ENCODE assay signal across 1 cellular context in genomic region chr9:120792898-120793765, GRCh38.
A peak's percentile ranks its signal among the peaks of the same experiment; 100 is the strongest.
TF ChIP-seq lines count a peak whose summit lies in the region.

Gene FBXW2, minus strand, starts transcription at chr9:120793416. Its CDS starts 5,158 bp downstream, at chr9:120788258.

TF ChIP-seq in K562, 482 proteins besides CTCF, POLR2A, EP300 and RAD21 (continued from another document and continues in another):
- TF ChIP-seq ZHX1 (conservative IDR thresholded peaks at IDR 0.05; ENCODE audit: low read length): peak; percentile 18; the same call in 1 of the 2 replicates
- 0 out of 2 replicates have a peak, but pooled peaks have one; percentile 49 for TF ChIP-seq SREBF1 (IDR thresholded peaks at IDR 0.05; ENCODE audit: borderline replicate concordance, low read depth, low read length)
- TF ChIP-seq STAT6 (CRISPR knock-in tag; IDR thresholded peaks at IDR 0.05): peak; percentile 78
- TF ChIP-seq NR1H2 (CRISPR knock-in tag; IDR thresholded peaks at IDR 0.05): no peak
- peak; percentile 77; the same call in 1 of the 2 replicates for TF ChIP-seq SMAD3 (CRISPR knock-in tag; conservative IDR thresholded peaks at IDR 0.05)
- TF ChIP-seq BMI1 (IDR thresholded peaks at IDR 0.05; ENCODE audit: low read length): no peak
- peak; percentile 94 for TF ChIP-seq NCOA1 (IDR thresholded peaks at IDR 0.05; ENCODE audit: low read depth)
- TF ChIP-seq YY1 (IDR thresholded peaks at IDR 0.05; ENCODE audit: borderline replicate concordance in 1 of 3, control insufficient read depth in 1 of 3, extremely low read depth in 1 of 3, insufficient read depth in 3 of 3, insufficient read length in 1 of 3, insufficient replicate concordance in 2 of 3, low read depth in 1 of 3, low read length in 2 of 3): peak in 1 of 3 experiments; percentile 84
- TF ChIP-seq BCLAF1 (IDR thresholded peaks at IDR 0.05; ENCODE audit: borderline replicate concordance in 1 of 2, control insufficient read depth in 1 of 2, low read depth in 2 of 2, low read length in 1 of 2): peak in 1 of 2 experiments; percentile 88; a peak in 2 of 4 replicates
- TF ChIP-seq PYGO2 (tag; IDR thresholded peaks at IDR 0.05): no peak
- TF ChIP-seq ZBTB11 (CRISPR knock-in tag; IDR thresholded peaks at IDR 0.05): peak; percentile 91 to 98 (median 97)
- no peak for TF ChIP-seq ZNF280A (IDR thresholded peaks at IDR 0.05; ENCODE audit: low read depth, partially characterized antibody)
- TF ChIP-seq GMEB1 (CRISPR knock-in tag; IDR thresholded peaks at IDR 0.05): peak; percentile 53; the same call in 1 of the 2 replicates
- TF ChIP-seq GTF2B (IDR thresholded peaks at IDR 0.05; ENCODE audit: extremely low read depth, insufficient read length): no peak
- peak; percentile 75 to 94 for TF ChIP-seq E2F6 (IDR thresholded peaks at IDR 0.05; ENCODE audit: borderline replicate concordance in 1 of 2, extremely low read depth in 1 of 2, insufficient read depth in 1 of 2, insufficient read length in 1 of 2, low read depth in 1 of 2, low read length in 1 of 2, poor library complexity in 1 of 2, severe bottlenecking in 1 of 2)
- TF ChIP-seq TEAD2 (tag; IDR thresholded peaks at IDR 0.05): no peak
- TF ChIP-seq DIDO1 (tag; IDR thresholded peaks at IDR 0.05; ENCODE audit: low read depth): peak; percentile 85
- TF ChIP-seq CC2D1A (IDR thresholded peaks at IDR 0.05): no peak; the same call in 1 of the 2 replicates
- peak; percentile 94 for TF ChIP-seq RB1 (IDR thresholded peaks at IDR 0.05; ENCODE audit: low read depth)
- TF ChIP-seq ZKSCAN1 (IDR thresholded peaks at IDR 0.05; ENCODE audit: low read depth, low read length): peak; percentile 62; the same call in 1 of the 2 replicates
- peak; percentile 58; the same call in 1 of the 2 replicates for TF ChIP-seq FOSL1 (tag; conservative IDR thresholded peaks at IDR 0.05)
- TF ChIP-seq CREB1 (IDR thresholded peaks at IDR 0.05): peak; percentile 99
- TF ChIP-seq CREB1 (CRISPR knock-in tag; IDR thresholded peaks at IDR 0.05): peak; percentile 99
- no peak for TF ChIP-seq MCM5 (IDR thresholded peaks at IDR 0.05; ENCODE audit: low read depth)
- no peak for TF ChIP-seq TCFL5 (CRISPR knock-in tag; conservative IDR thresholded peaks at IDR 0.05)
- no peak for TF ChIP-seq PPARD (CRISPR knock-in tag; IDR thresholded peaks at IDR 0.05)
- peak; percentile 75 for TF ChIP-seq RBM22 (IDR thresholded peaks at IDR 0.05; ENCODE audit: low read depth, low read length, poor library complexity, severe bottlenecking)
- peak in 1 of 2 experiments; percentile 48; a peak in 1 of 3 replicates for TF ChIP-seq CBX3 (IDR thresholded peaks at IDR 0.05; ENCODE audit: borderline replicate concordance in 1 of 2, low read length in 2 of 2)
- peak; percentile 96 for TF ChIP-seq FUS (optimal IDR thresholded peaks at IDR 0.05; ENCODE audit: low read depth, low read length)
- TF ChIP-seq DMBX1 (CRISPR knock-in tag; IDR thresholded peaks at IDR 0.05; ENCODE audit: borderline replicate concordance): peak; percentile 56; the same call in 1 of the 2 replicates
- 0 out of 2 replicates have a peak, but pooled peaks have one; percentile 89 for TF ChIP-seq PREB (CRISPR knock-in tag; IDR thresholded peaks at IDR 0.05)
- TF ChIP-seq HMBOX1 (IDR thresholded peaks at IDR 0.05): no peak
- no peak; the same call in 1 of the 2 replicates for TF ChIP-seq TEAD4 (IDR thresholded peaks at IDR 0.05; ENCODE audit: low read length)
- TF ChIP-seq TEAD4 (CRISPR knock-in tag; IDR thresholded peaks at IDR 0.05; ENCODE audit: borderline replicate concordance): no peak
- peak in 1 of 2 experiments; percentile 89; a peak in 2 of 4 replicates for TF ChIP-seq HDAC1 (IDR thresholded peaks at IDR 0.05)
- no peak for TF ChIP-seq POLR3G (IDR thresholded peaks at IDR 0.05; ENCODE audit: extremely low read depth, insufficient read length, insufficient replicate concordance)
- TF ChIP-seq MTA3 (IDR thresholded peaks at IDR 0.05; ENCODE audit: borderline replicate concordance): peak; percentile 75; the same call in 1 of the 2 replicates
- TF ChIP-seq KLF10 (CRISPR knock-in tag; IDR thresholded peaks at IDR 0.05): peak; percentile 53; the same call in 1 of the 2 replicates
- no peak for TF ChIP-seq ZNF445 (CRISPR knock-in tag; IDR thresholded peaks at IDR 0.05; ENCODE audit: low read depth)
- TF ChIP-seq PHF21A (IDR thresholded peaks at IDR 0.05; ENCODE audit: borderline replicate concordance, low read depth): 0 out of 2 replicates have a peak, but pooled peaks have one; percentile 58
- peak; percentile 80 for TF ChIP-seq ZNF431 (CRISPR knock-in tag; IDR thresholded peaks at IDR 0.05)
